Comparison of ENCODE assay signal across 1 cellular context in genomic region chr7:93830141-93830925, GRCh38.
TF ChIP-seq lines count a peak whose summit lies in the region.

No MANE protein-coding gene starts in this region.

TF ChIP-seq in SK-N-SH, 30 proteins besides CTCF, POLR2A, EP300 and RAD21 (continued from another document):
- TF ChIP-seq PBX3 (IDR thresholded peaks at IDR 0.05) = 0 out of 2 replicates have a peak, but pooled peaks have one; percentile 19
